10 cellular contexts compared by ENCODE assay signal in the genomic region with DNA sequence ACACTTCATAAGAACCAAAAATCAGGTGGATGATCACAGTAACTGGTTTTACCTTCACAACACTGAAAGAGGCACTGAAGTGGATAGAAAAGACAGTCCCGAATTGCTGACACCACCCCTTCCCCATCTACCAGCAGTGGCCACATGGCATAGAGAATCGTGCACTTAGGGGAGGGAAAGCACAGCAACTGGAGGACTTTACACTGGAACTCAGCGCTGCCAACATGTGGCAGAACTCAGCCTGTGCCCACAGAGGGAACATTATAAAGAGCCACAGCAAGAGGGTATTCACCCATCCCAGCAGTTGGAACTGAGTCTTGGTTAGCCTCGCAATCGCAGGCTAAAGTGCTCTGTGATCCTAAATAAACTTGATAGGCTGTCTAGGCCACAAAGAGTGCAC. TPM values are rescaled to one million over a fixed set of nuclear protein-coding genes. Genes with fewer than 3 reads are reported as not detected.
A peak's percentile ranks its signal among the peaks of the same experiment; 100 is the strongest.
DNase-seq lines count a peak whose midpoint lies in the region; ATAC-seq and TF ChIP-seq lines count a peak whose summit lies in the region.
"Had no signal": no experiment of that assay in that cellular context is flagged by ENCODE, and none has a peak within 500 bp of the region (broad histone marks: within the 10 kb centered on the region; RNA-seq: fewer than 3 reads in every experiment).

No MANE protein-coding gene starts in this region.

- intact Hi-C loops in left colon (cut with DNase I, micrococcal nuclease) = no loop called here

- H3K27ac ChIP-seq in HL-60 (replicated peaks) (no peak overlapping the region), WERI-Rb-1 (no peak overlapping the region)
- H3K27ac ChIP-seq: body of pancreas had no signal

- no peaks in the 10 kb centered on the region for H3K36me3 ChIP-seq in WERI-Rb-1

- TF ChIP-seq CTCF in HL-60 (IDR thresholded peaks at IDR 0.05; ENCODE audit: insufficient read depth, low read length) (peak; percentile 33), WERI-Rb-1 (IDR thresholded peaks at IDR 0.05; ENCODE audit: low read depth, low read length) (peak; percentile 75)

- DNase-seq in NCI-H524 (lab: John Stamatoyannopoulos, UW) = peak; percentile 29 to 57
- no peak for DNase-seq in NCI-H524 treated with DMSO at 0.1 percent for 48 hours (lab: John Stamatoyannopoulos, UW)
- DNase-seq in HL-60 (ENCODE audit: low read depth in 1 of 2, low spot score in 1 of 2) = peak in 1 of 2 experiments; percentile 56
- peak; percentile 53 for DNase-seq in WERI-Rb-1
- DNase-seq in left colon = no peak
- DNase-seq in NCI-H1092 (lab: John Stamatoyannopoulos, UW) = no peak
- no peak for DNase-seq in AG08396 (ENCODE audit: low spot score)
- no peak for DNase-seq in NCI-H510A (lab: John Stamatoyannopoulos, UW)
- DNase-seq: body of pancreas; stimulated activated CD4-positive, alpha-beta T cell treated with anti-CD3 and anti-CD28 coated beads, Interleukin-1b, Interleukin-23, amount 100 ng/mL, for 48 hours had no signal

- H3K4me3 ChIP-seq in HL-60 (replicated peaks; ENCODE audit: insufficient read depth, low read length) = no peak overlapping the region
- H3K4me3 ChIP-seq in WERI-Rb-1 (ENCODE audit: low read depth, low read length) = no peak overlapping the region
- H3K4me3 ChIP-seq: body of pancreas had no signal

- ATAC-seq in left colon = peak; percentile 39
- ATAC-seq: body of pancreas had no signal

- no peaks in the 10 kb centered on the region for H3K27me3 ChIP-seq in HL-60 (ENCODE audit: insufficient read depth, poor library complexity, severe bottlenecking)
- H3K27me3 ChIP-seq in WERI-Rb-1 (ENCODE audit: insufficient read depth, low read depth, severe bottlenecking) = no peaks in the 10 kb centered on the region
- H3K27me3 ChIP-seq: body of pancreas had no signal

- no peaks in the 10 kb centered on the region for H3K9me3 ChIP-seq in WERI-Rb-1 (ENCODE audit: severe bottlenecking)
- H3K9me3 ChIP-seq: body of pancreas had no signal

RNA-seq across cellular contexts. Expression of gene KIAA1586, which starts 6.5 kb away (rescaled TPM):
- 1 to 10 TPM; 5.1 to 5.3 TPM for total RNA-seq in left colon

RNA-seq across cellular contexts. Expression of gene ZNF451, which starts 50.0 kb away (rescaled TPM):
- 10 to 100 TPM; 37.3 to 38.3 TPM for total RNA-seq in left colon

Comparison
In these comparisons a context has a peak if more than half of its experiments do, and no peak if none do; other contexts are left out.
1. DNase-seq: peak in NCI-H524 (2 of 2) and WERI-Rb-1 (single experiment); none in NCI-H524 treated with DMSO at 0.1 percent for 48 hours (single experiment), left colon (0 of 2), NCI-H1092 (single experiment), AG08396 (single experiment) and NCI-H510A (single experiment).